Comparison of ENCODE assay signal across 8 cellular contexts in the genomic region with DNA sequence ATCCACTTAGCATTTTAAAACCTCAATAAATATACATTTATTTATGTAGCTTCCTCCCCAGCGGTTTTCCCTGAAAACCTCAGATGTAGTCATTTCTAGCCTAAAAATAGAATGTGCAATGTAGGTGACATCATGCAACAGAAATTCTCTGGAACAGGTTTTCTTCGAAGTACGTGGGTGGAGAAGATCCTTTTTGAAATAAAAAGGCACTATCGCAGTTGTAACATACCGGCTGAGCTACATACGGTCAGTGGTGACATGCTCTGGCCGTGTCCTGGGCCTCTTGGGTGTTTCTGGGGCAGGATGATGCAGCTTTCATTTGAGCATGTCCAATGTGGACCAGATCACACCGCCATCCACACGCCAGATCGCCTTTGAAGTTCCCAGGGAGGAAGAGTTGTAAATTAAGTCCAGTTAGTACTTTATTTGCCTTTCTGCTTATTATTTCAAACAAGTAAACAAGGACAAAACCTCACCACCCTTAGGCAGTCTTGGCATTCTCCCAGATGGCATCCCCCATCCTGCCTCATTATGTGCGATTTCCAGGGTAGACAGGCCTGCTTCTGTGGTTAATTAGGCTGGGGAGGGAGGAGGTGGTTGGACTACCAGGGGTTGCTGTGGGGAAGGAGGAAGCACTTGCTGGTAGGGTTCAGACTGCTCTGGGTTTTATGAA.
DNase-seq lines count a peak whose midpoint lies in the region; ATAC-seq lines count a peak whose summit lies in the region.

No MANE protein-coding gene starts in this region.

- H3K27me3 Mint-ChIP-seq in activated CD4-positive, alpha-beta T cell treated with anti-CD3 and anti-CD28 coated beads, Interleukin-2, amount 10 ng/mL, durations not matched to agents 7 days and 5 days = no peaks in the 10 kb centered on the region

- H3K27ac Mint-ChIP-seq in activated CD4-positive, alpha-beta T cell treated with anti-CD3 and anti-CD28 coated beads, Interleukin-2, amount 10 ng/mL, durations not matched to agents 7 days and 5 days = peak overlapping the region; percentile 93

- H3K4me3 Mint-ChIP-seq in activated CD4-positive, alpha-beta T cell treated with anti-CD3 and anti-CD28 coated beads, Interleukin-2, amount 10 ng/mL, durations not matched to agents 7 days and 5 days = peak overlapping the region; percentile 58

- peaks cover 76% of the 10 kb centered on the region for H3K4me1 Mint-ChIP-seq in activated CD4-positive, alpha-beta T cell treated with anti-CD3 and anti-CD28 coated beads, Interleukin-2, amount 10 ng/mL, durations not matched to agents 7 days and 5 days

- ATAC-seq in GM21737 (IDR thresholded peaks at IDR 0.05; ENCODE audit: unreplicated experiment) = no peak
- no peak for ATAC-seq in GM19467 (IDR thresholded peaks at IDR 0.05; ENCODE audit: unreplicated experiment)
- ATAC-seq in GM18858 (IDR thresholded peaks at IDR 0.05; ENCODE audit: unreplicated experiment) = no peak

- POLR2A ChIA-PET in activated CD4-positive, alpha-beta T cell treated with anti-CD3 and anti-CD28 coated beads, Interleukin-2, amount 10 ng/mL, durations not matched to agents 7 days and 5 days (lab: Charles Lee) = interaction anchor here (0.6 to 1.4 kb wide), 2 partner anchors 17 to 174 kb away, joined by 6 read pairs; no protein-coding TSS in a partner anchor

- DNase-seq in COR-L47 (lab: John Stamatoyannopoulos, UW) = peak; percentile 71
- peak; percentile 62 for DNase-seq in LoVo (ENCODE audit: low spot score)
- peak; percentile 37 for DNase-seq in activated CD4-positive, alpha-beta T cell treated with anti-CD3 and anti-CD28 coated beads, Interleukin-2, amount 10 ng/mL, durations not matched to agents 7 days and 5 days
- peak; percentile 79 for DNase-seq in hepatic stellate cell (ENCODE audit: low spot score)
- DNase-seq in medulla oblongata (ENCODE audit: extremely low spot score) = no peak

- CTCF ChIA-PET in activated CD4-positive, alpha-beta T cell treated with anti-CD3 and anti-CD28 coated beads, Interleukin-2, amount 10 ng/mL, durations not matched to agents 7 days and 5 days (lab: Charles Lee) = interaction anchor here (0.7 to 1.4 kb wide), 5 partner anchors 9 to 478 kb away, joined by 3 to 8 read pairs (median 3); no protein-coding TSS in a partner anchor

- peaks cover 1% of the 10 kb centered on the region for H3K36me3 Mint-ChIP-seq in activated CD4-positive, alpha-beta T cell treated with anti-CD3 and anti-CD28 coated beads, Interleukin-2, amount 10 ng/mL, durations not matched to agents 7 days and 5 days (ENCODE audit: low read depth)

- peaks cover 2% of the 10 kb centered on the region for H3K9me3 Mint-ChIP-seq in activated CD4-positive, alpha-beta T cell treated with anti-CD3 and anti-CD28 coated beads, Interleukin-2, amount 10 ng/mL, durations not matched to agents 7 days and 5 days
